Comparison of ENCODE assay signal across 14 cellular contexts in the genomic region with DNA sequence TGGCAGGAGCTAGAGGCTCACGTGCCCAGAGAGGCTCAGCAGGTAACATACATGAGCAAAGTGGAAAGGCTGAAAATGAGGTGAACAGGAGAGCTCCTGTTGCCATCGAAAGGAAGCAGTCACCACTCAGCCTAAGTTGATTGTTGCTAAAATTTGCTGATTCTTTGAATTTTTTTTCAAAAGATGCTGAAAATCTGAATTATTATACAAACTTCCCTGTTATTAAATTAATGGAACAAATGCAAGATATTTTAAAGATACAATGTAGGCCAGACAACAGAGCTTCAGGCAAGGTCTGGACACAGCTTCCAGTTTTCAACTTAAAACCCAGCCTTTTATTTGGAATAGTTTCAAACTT.
DNase-seq lines count a peak whose midpoint lies in the region; ATAC-seq, FAIRE-seq and TF ChIP-seq lines count a peak whose summit lies in the region.
"Had no signal": no experiment of that assay in that cellular context is flagged by ENCODE, and none has a peak within 500 bp of the region (broad histone marks: within the 10 kb centered on the region; RNA-seq: fewer than 3 reads in every experiment).

No MANE protein-coding gene starts in this region.

- in situ Hi-C loops in IMR-90 (cut with MboI; ENCODE audit: low sequenced_read_pairs), result no loop called here

- WGBS in A549 (ENCODE audit: missing lambda C conversion rate), result 92% methylated on average over 2 of the region's 2 CpGs
- WGBS in IMR-90 (ENCODE audit: extremely low coverage in 2 of 2, insufficient read length in 1 of 2), 2 experiments, result no CpG with 5 or more reads among the region's 2 CpGs
- no CpG with 5 or more reads among the region's 2 CpGs for WGBS in trophoblast cell (ENCODE audit: extremely low coverage, insufficient coverage, insufficient read length)

- H2AK5ac ChIP-seq in IMR-90 (ENCODE audit: low read depth, low read length) (peak overlapping the region; percentile 54; the same call in 1 of the 2 replicates), trophoblast cell (ENCODE audit: low read length) (no peak overlapping the region)

- no peak for FAIRE-seq in A549 (lab: Jason Lieb, UNC)

- H4K91ac ChIP-seq in IMR-90 (ENCODE audit: insufficient read depth, low read depth, low read length) (no peak overlapping the region), trophoblast cell (ENCODE audit: low read depth, low read length) (no peak overlapping the region)

- peaks cover 29% of the 10 kb centered on the region for H3K9me1 ChIP-seq in IMR-90 (ENCODE audit: insufficient read depth, low read length)

- ATAC-seq in A549 (no peak), IMR-90 (ENCODE audit: low read depth) (no peak), HG03342 (IDR thresholded peaks at IDR 0.05; ENCODE audit: unreplicated experiment) (no peak)
- ATAC-seq: GM23338 had no signal

- H4K5ac ChIP-seq in IMR-90 (ENCODE audit: low read depth, low read length), result no peak overlapping the region

- POLR2A ChIA-PET in A549 (lab: Yijun Ruan, JAX), result no interaction called here
- POLR2A ChIA-PET in IMR-90 (lab: Charles Lee; ENCODE audit: unreplicated experiment), result no interaction called here

- H3K9me3 ChIP-seq in A549 (no peaks in the 10 kb centered on the region), IMR-90 (ENCODE audit: control insufficient read depth, insufficient read depth, low read length) (no peaks in the 10 kb centered on the region), trophoblast cell (ENCODE audit: insufficient read depth, low read depth, low read length) (no peaks in the 10 kb centered on the region)
- H3K9me3 ChIP-seq: BE2C, Caco-2 had no signal

- no peaks in the 10 kb centered on the region for H3K79me2 ChIP-seq in trophoblast cell (ENCODE audit: control insufficient read depth, insufficient read depth, low read length, poor library complexity)

- no peak overlapping the region for H2BK12ac ChIP-seq in trophoblast cell (ENCODE audit: low read length)

- BruUV-seq in IMR-90 (replicated peaks; lab: Mats Ljungman, UMichigan), result no TSS peak

- H3K9ac ChIP-seq in IMR-90 (ENCODE audit: low read depth, low read length), result no peak overlapping the region
- H3K9ac ChIP-seq in trophoblast cell (ENCODE audit: low read length), result no peak overlapping the region

- TF ChIP-seq CTCF in A549 (IDR thresholded peaks at IDR 0.05) (no peak), IMR-90 (conservative IDR thresholded peaks at IDR 0.05; ENCODE audit: low read depth, low read length) (no peak)

- no peak overlapping the region for H3K4me3 Mint-ChIP-seq in dendritic cell treated with granulocyte-macrophage colony-stimulating factor and Interleukin-4, amounts not matched to agents 40 ng/mL and 50 ng/mL, for 4 days
- H3K4me3 Mint-ChIP-seq: CD8-positive, alpha-beta memory T cell; GM23338 had no signal

- no peak for TF ChIP-seq EP300 in A549 (IDR thresholded peaks at IDR 0.05)

- H3K4me1 Mint-ChIP-seq in dendritic cell treated with granulocyte-macrophage colony-stimulating factor and Interleukin-4, amounts not matched to agents 40 ng/mL and 50 ng/mL, for 4 days (ENCODE audit: low read depth), result peaks cover 5% of the 10 kb centered on the region
- H3K4me1 Mint-ChIP-seq: CD8-positive, alpha-beta memory T cell had no signal

- DNase-seq in A549 (ENCODE audit: low read depth in 1 of 2, low spot score in 1 of 2) (no peak), IMR-90 (no peak), trophoblast cell (no peak), DMS53 treated with DMSO at 0.1 percent for 48 hours (lab: John Stamatoyannopoulos, UW; ENCODE audit: unreplicated experiment) (no peak), cortex of kidney (lab: John Stamatoyannopoulos, UW) (no peak)
- DNase-seq: BE2C; Caco-2; CD8-positive, alpha-beta memory T cell; GF-D8; H7; Karpas-422 had no signal

- H3K56ac ChIP-seq in IMR-90 (ENCODE audit: extremely low read depth, insufficient read depth, low read length), result no peak overlapping the region

- TF ChIP-seq POLR2A in A549 (IDR thresholded peaks at IDR 0.05; ENCODE audit: low read length) (no peak), IMR-90 (IDR thresholded peaks at IDR 0.05; ENCODE audit: low read depth, low read length) (no peak)

- H4K12ac ChIP-seq in trophoblast cell (ENCODE audit: low read depth, low read length), result no peak overlapping the region

- H3K27me3 ChIP-seq in IMR-90 (ENCODE audit: control insufficient read depth, insufficient read depth, low read length) (no peaks in the 10 kb centered on the region), trophoblast cell (ENCODE audit: insufficient read depth, low read length) (no peaks in the 10 kb centered on the region)
- H3K27me3 ChIP-seq: BE2C had no signal

- H2BK20ac ChIP-seq in IMR-90 (ENCODE audit: low read depth, low read length), result no peak overlapping the region

- H3K27me3 Mint-ChIP-seq in dendritic cell treated with granulocyte-macrophage colony-stimulating factor and Interleukin-4, amounts not matched to agents 40 ng/mL and 50 ng/mL, for 4 days, result no peaks in the 10 kb centered on the region
- H3K27me3 Mint-ChIP-seq: CD8-positive, alpha-beta memory T cell had no signal

- TF ChIP-seq RAD21 in A549 (conservative IDR thresholded peaks at IDR 0.05 in 1 of 2, IDR thresholded peaks at IDR 0.05 in 1 of 2) (no peak), IMR-90 (IDR thresholded peaks at IDR 0.05; ENCODE audit: low read length) (no peak)

- H2BK15ac ChIP-seq in IMR-90 (ENCODE audit: low read depth, low read length), result no peak overlapping the region

- intact Hi-C loops in IMR-90 (cut with micrococcal nuclease), result no loop called here
- intact Hi-C loops in dendritic cell treated with granulocyte-macrophage colony-stimulating factor and Interleukin-4, amounts not matched to agents 40 ng/mL and 50 ng/mL, for 4 days (cut with micrococcal nuclease), result no loop called here

- H3K36me3 ChIP-seq in IMR-90 (ENCODE audit: control insufficient read depth, insufficient read depth, low read length) (peaks cover 28% of the 10 kb centered on the region), trophoblast cell (ENCODE audit: control insufficient read depth in 1 of 2, insufficient read depth in 2 of 2, low read length in 2 of 2) (peaks cover 7 to 13% of the 10 kb centered on the region in 2 experiments)

- H4K8ac ChIP-seq in IMR-90 (ENCODE audit: low read depth in 2 of 2, low read length in 2 of 2) (no peak overlapping the region), trophoblast cell (ENCODE audit: low read depth, low read length) (no peak overlapping the region)

- peak overlapping the region; percentile 17 for H3K27ac Mint-ChIP-seq in dendritic cell treated with granulocyte-macrophage colony-stimulating factor and Interleukin-4, amounts not matched to agents 40 ng/mL and 50 ng/mL, for 4 days
- H3K27ac Mint-ChIP-seq: CD8-positive, alpha-beta memory T cell had no signal

- no peaks in the 10 kb centered on the region for H3K4me1 ChIP-seq in A549
- peaks cover 8% of the 10 kb centered on the region for H3K4me1 ChIP-seq in IMR-90 (ENCODE audit: control insufficient read depth, insufficient read depth, low read length)
- H3K4me1 ChIP-seq in trophoblast cell (ENCODE audit: control insufficient read depth in 1 of 2, insufficient read depth in 2 of 2, low read length in 2 of 2), result peaks cover 3 to 8% of the 10 kb centered on the region in 2 experiments
- H3K4me1 ChIP-seq: BE2C, Caco-2 had no signal

- dilution Hi-C loops in IMR-90 (cut with HindIII; ENCODE audit: low sequenced_read_pairs, unreplicated experiment), result no loop called here

- H3K79me1 ChIP-seq in IMR-90 (ENCODE audit: low read depth in 1 of 2, low read length in 2 of 2) (peaks cover 21 to 72% of the 10 kb centered on the region in 2 experiments), trophoblast cell (ENCODE audit: low read length) (peaks cover 2% of the 10 kb centered on the region)

- H3K23ac ChIP-seq in IMR-90 (ENCODE audit: low read depth, low read length), result no peak overlapping the region
- H3K23ac ChIP-seq in trophoblast cell (ENCODE audit: low read length), result no peak overlapping the region

- no peak overlapping the region for H2BK5ac ChIP-seq in IMR-90 (ENCODE audit: low read depth, low read length, poor library complexity, severe bottlenecking)
- no peak overlapping the region for H2BK5ac ChIP-seq in trophoblast cell (ENCODE audit: low read depth, low read length, poor library complexity)

- H3K4me2 ChIP-seq in A549 (no peak overlapping the region), IMR-90 (ENCODE audit: low read depth, low read length) (no peak overlapping the region), trophoblast cell (ENCODE audit: low read length) (no peak overlapping the region)
- H3K4me2 ChIP-seq: GM23338 had no signal

- H3K4me3 ChIP-seq in A549 (no peak overlapping the region), IMR-90 (ENCODE audit: insufficient read depth, low read depth, low read length) (no peak overlapping the region), trophoblast cell (ENCODE audit: low read depth, low read length) (no peak overlapping the region)
- H3K4me3 ChIP-seq: GM23338 had no signal

- peaks cover 41% of the 10 kb centered on the region for H4K20me1 ChIP-seq in IMR-90 (ENCODE audit: insufficient read depth, low read length)

- H3K14ac ChIP-seq in IMR-90 (replicated peaks; ENCODE audit: low read depth, low read length) (no peak overlapping the region), trophoblast cell (ENCODE audit: low read length) (no peak overlapping the region)

- no peak overlapping the region for H3K18ac ChIP-seq in IMR-90 (ENCODE audit: low read depth, low read length)
- H3K18ac ChIP-seq in trophoblast cell (ENCODE audit: low read length), result no peak overlapping the region

- H3K4ac ChIP-seq in IMR-90 (ENCODE audit: low read depth, low read length), result no peak overlapping the region
- no peak overlapping the region for H3K4ac ChIP-seq in trophoblast cell (ENCODE audit: low read depth, low read length)

- peaks cover 97% of the 10 kb centered on the region for H3K36me3 Mint-ChIP-seq in dendritic cell treated with granulocyte-macrophage colony-stimulating factor and Interleukin-4, amounts not matched to agents 40 ng/mL and 50 ng/mL, for 4 days (ENCODE audit: low read depth)

- H3K27ac ChIP-seq in A549 (no peak overlapping the region), IMR-90 (ENCODE audit: insufficient read depth, low read length) (no peak overlapping the region), trophoblast cell (ENCODE audit: low read depth, low read length) (peak overlapping the region; percentile 27)

- H2AFZ ChIP-seq in IMR-90 (replicated peaks; ENCODE audit: low read length, poor library complexity) (no peak overlapping the region), trophoblast cell (ENCODE audit: insufficient read depth, low read length, poor library complexity) (no peak overlapping the region)
- H2AFZ ChIP-seq: GM23338 had no signal

- H2BK120ac ChIP-seq in IMR-90 (ENCODE audit: low read depth, low read length) (no peak overlapping the region), trophoblast cell (ENCODE audit: insufficient read depth, low read length, poor library complexity) (no peak overlapping the region)

- peaks cover 27% of the 10 kb centered on the region for H3K9me3 Mint-ChIP-seq in dendritic cell treated with granulocyte-macrophage colony-stimulating factor and Interleukin-4, amounts not matched to agents 40 ng/mL and 50 ng/mL, for 4 days
- H3K9me3 Mint-ChIP-seq: CD8-positive, alpha-beta memory T cell; GM23338 had no signal

- H2AK9ac ChIP-seq in IMR-90 (replicated peaks; ENCODE audit: low read depth, low read length, poor library complexity), result no peak overlapping the region

- CTCF ChIA-PET in A549 (lab: Yijun Ruan, JAX) (interaction anchor here (0.7 kb wide), 1 partner anchor 11 kb away, joined by 3 read pairs; no protein-coding TSS in a partner anchor), IMR-90 (lab: Yijun Ruan, JAX) (interaction anchor here (0.7 kb wide), 1 partner anchor 180 kb away, joined by 5 read pairs; no protein-coding TSS in a partner anchor)
